In the genomic region with DNA sequence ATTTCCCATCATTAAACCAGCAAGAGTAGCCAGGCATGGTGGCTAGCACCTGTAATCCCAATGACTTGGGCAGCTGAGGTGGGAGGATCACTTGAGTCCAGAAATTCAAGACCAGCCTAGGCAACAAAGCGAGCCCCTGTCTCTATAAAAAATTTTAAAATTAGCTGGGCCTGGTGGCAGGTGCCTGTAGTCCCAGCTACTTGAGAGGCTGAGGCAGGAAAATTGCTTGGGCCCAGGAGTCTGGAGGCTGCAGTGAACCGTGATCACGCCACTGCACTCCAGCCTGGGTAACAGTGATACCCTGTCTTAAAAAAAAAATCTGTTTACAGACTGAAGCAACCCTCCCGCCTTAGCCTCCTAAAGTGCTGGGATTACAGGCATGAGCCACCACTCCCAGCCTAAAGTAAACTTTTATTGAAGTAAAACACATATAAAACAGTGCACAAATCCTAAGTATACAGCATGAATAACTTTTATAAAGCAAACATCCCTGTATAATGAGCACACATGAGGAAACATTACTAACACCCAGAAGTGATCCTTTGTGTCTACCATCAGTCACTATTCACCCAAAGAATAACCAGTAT, we compare ENCODE assay signal across 1 cellular context.
TF ChIP-seq lines count a peak whose summit lies in the region.

No MANE protein-coding gene starts in this region.

TF ChIP-seq in HepG2, 621 proteins besides CTCF, POLR2A, EP300 and RAD21:
- TF ChIP-seq KDM4B (CRISPR knock-in tag; IDR thresholded peaks at IDR 0.05) (no peak), ERF (CRISPR knock-in tag; IDR thresholded peaks at IDR 0.05) (no peak), ZNF510 (CRISPR knock-in tag; IDR thresholded peaks at IDR 0.05; ENCODE audit: low read depth) (no peak), ZNF766 (CRISPR knock-in tag; IDR thresholded peaks at IDR 0.05; ENCODE audit: borderline replicate concordance) (no peak), SATB2 (CRISPR knock-in tag; IDR thresholded peaks at IDR 0.05) (no peak), IKZF4 (CRISPR knock-in tag; IDR thresholded peaks at IDR 0.05; ENCODE audit: borderline replicate concordance, low read depth, not compliant biosample characterization) (no peak), DR1 (CRISPR knock-in tag; IDR thresholded peaks at IDR 0.05) (no peak), ZSCAN22 (CRISPR knock-in tag; IDR thresholded peaks at IDR 0.05) (no peak), TOE1 (CRISPR knock-in tag; IDR thresholded peaks at IDR 0.05) (no peak)
- TF ChIP-seq, protein P1, sequence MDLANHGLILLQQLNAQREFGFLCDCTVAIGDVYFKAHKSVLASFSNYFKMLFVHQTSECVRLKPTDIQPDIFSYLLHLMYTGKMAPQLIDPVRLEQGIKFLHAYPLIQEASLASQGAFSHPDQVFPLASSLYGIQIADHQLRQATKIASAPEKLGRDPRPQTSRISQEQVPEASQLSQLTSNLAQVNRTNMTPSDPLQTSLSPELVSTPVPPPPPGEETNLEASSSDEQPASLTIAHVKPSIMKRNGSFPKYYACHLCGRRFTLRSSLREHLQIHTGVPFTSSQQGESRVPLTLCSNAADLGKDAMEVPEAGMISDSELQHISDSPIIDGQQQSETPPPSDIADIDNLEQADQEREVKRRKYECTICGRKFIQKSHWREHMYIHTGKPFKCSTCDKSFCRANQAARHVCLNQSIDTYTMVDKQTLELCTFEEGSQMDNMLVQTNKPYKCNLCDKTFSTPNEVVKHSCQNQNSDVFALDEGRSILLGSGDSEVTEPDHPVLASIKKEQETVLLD (CRISPR knock-in tag; IDR thresholded peaks at IDR 0.05; ENCODE audit: low read depth) = no peak
- TF ChIP-seq, protein P2, sequence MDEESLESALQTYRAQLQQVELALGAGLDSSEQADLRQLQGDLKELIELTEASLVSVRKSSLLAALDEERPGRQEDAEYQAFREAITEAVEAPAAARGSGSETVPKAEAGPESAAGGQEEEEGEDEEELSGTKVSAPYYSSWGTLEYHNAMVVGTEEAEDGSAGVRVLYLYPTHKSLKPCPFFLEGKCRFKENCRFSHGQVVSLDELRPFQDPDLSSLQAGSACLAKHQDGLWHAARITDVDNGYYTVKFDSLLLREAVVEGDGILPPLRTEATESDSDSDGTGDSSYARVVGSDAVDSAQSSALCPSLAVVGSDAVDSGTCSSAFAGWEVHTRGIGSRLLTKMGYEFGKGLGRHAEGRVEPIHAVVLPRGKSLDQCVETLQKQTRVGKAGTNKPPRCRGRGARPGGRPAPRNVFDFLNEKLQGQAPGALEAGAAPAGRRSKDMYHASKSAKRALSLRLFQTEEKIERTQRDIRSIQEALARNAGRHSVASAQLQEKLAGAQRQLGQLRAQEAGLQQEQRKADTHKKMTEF (CRISPR knock-in tag; IDR thresholded peaks at IDR 0.05) = no peak
- TF ChIP-seq, protein P3, sequence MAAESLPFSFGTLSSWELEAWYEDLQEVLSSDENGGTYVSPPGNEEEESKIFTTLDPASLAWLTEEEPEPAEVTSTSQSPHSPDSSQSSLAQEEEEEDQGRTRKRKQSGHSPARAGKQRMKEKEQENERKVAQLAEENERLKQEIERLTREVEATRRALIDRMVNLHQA (CRISPR knock-in tag; IDR thresholded peaks at IDR 0.05) = no peak
- TF ChIP-seq, protein P4, sequence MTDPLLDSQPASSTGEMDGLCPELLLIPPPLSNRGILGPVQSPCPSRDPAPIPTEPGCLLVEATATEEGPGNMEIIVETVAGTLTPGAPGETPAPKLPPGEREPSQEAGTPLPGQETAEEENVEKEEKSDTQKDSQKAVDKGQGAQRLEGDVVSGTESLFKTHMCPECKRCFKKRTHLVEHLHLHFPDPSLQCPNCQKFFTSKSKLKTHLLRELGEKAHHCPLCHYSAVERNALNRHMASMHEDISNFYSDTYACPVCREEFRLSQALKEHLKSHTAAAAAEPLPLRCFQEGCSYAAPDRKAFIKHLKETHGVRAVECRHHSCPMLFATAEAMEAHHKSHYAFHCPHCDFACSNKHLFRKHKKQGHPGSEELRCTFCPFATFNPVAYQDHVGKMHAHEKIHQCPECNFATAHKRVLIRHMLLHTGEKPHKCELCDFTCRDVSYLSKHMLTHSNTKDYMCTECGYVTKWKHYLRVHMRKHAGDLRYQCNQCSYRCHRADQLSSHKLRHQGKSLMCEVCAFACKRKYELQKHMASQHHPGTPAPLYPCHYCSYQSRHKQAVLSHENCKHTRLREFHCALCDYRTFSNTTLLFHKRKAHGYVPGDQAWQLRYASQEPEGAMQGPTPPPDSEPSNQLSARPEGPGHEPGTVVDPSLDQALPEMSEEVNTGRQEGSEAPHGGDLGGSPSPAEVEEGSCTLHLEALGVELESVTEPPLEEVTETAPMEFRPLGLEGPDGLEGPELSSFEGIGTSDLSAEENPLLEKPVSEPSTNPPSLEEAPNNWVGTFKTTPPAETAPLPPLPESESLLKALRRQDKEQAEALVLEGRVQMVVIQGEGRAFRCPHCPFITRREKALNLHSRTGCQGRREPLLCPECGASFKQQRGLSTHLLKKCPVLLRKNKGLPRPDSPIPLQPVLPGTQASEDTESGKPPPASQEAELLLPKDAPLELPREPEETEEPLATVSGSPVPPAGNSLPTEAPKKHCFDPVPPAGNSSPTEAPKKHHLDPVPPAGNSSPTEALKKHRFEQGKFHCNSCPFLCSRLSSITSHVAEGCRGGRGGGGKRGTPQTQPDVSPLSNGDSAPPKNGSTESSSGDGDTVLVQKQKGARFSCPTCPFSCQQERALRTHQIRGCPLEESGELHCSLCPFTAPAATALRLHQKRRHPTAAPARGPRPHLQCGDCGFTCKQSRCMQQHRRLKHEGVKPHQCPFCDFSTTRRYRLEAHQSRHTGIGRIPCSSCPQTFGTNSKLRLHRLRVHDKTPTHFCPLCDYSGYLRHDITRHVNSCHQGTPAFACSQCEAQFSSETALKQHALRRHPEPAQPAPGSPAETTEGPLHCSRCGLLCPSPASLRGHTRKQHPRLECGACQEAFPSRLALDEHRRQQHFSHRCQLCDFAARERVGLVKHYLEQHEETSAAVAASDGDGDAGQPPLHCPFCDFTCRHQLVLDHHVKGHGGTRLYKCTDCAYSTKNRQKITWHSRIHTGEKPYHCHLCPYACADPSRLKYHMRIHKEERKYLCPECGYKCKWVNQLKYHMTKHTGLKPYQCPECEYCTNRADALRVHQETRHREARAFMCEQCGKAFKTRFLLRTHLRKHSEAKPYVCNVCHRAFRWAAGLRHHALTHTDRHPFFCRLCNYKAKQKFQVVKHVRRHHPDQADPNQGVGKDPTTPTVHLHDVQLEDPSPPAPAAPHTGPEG (CRISPR knock-in tag; IDR thresholded peaks at IDR 0.05) = no peak
- TF ChIP-seq, protein P5, sequence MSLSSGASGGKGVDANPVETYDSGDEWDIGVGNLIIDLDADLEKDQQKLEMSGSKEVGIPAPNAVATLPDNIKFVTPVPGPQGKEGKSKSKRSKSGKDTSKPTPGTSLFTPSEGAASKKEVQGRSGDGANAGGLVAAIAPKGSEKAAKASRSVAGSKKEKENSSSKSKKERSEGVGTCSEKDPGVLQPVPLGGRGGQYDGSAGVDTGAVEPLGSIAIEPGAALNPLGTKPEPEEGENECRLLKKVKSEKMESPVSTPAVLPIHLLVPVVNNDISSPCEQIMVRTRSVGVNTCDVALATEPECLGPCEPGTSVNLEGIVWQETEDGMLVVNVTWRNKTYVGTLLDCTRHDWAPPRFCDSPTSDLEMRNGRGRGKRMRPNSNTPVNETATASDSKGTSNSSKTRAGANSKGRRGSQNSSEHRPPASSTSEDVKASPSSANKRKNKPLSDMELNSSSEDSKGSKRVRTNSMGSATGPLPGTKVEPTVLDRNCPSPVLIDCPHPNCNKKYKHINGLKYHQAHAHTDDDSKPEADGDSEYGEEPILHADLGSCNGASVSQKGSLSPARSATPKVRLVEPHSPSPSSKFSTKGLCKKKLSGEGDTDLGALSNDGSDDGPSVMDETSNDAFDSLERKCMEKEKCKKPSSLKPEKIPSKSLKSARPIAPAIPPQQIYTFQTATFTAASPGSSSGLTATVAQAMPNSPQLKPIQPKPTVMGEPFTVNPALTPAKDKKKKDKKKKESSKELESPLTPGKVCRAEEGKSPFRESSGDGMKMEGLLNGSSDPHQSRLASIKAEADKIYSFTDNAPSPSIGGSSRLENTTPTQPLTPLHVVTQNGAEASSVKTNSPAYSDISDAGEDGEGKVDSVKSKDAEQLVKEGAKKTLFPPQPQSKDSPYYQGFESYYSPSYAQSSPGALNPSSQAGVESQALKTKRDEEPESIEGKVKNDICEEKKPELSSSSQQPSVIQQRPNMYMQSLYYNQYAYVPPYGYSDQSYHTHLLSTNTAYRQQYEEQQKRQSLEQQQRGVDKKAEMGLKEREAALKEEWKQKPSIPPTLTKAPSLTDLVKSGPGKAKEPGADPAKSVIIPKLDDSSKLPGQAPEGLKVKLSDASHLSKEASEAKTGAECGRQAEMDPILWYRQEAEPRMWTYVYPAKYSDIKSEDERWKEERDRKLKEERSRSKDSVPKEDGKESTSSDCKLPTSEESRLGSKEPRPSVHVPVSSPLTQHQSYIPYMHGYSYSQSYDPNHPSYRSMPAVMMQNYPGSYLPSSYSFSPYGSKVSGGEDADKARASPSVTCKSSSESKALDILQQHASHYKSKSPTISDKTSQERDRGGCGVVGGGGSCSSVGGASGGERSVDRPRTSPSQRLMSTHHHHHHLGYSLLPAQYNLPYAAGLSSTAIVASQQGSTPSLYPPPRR (CRISPR knock-in tag; IDR thresholded peaks at IDR 0.05; ENCODE audit: borderline replicate concordance) = no peak
- TF ChIP-seq, protein P6, sequence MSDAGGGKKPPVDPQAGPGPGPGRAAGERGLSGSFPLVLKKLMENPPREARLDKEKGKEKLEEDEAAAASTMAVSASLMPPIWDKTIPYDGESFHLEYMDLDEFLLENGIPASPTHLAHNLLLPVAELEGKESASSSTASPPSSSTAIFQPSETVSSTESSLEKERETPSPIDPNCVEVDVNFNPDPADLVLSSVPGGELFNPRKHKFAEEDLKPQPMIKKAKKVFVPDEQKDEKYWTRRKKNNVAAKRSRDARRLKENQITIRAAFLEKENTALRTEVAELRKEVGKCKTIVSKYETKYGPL (CRISPR knock-in tag; IDR thresholded peaks at IDR 0.05) = no peak
- TF ChIP-seq, protein P7, sequence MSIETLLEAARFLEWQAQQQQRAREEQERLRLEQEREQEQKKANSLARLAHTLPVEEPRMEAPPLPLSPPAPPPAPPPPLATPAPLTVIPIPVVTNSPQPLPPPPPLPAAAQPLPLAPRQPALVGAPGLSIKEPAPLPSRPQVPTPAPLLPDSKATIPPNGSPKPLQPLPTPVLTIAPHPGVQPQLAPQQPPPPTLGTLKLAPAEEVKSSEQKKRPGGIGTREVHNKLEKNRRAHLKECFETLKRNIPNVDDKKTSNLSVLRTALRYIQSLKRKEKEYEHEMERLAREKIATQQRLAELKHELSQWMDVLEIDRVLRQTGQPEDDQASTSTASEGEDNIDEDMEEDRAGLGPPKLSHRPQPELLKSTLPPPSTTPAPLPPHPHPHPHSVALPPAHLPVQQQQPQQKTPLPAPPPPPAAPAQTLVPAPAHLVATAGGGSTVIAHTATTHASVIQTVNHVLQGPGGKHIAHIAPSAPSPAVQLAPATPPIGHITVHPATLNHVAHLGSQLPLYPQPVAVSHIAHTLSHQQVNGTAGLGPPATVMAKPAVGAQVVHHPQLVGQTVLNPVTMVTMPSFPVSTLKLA (IDR thresholded peaks at IDR 0.05) = no peak
- TF ChIP-seq, protein P8, sequence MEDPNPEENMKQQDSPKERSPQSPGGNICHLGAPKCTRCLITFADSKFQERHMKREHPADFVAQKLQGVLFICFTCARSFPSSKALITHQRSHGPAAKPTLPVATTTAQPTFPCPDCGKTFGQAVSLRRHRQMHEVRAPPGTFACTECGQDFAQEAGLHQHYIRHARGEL (CRISPR knock-in tag; IDR thresholded peaks at IDR 0.05) = no peak
